Comparison of ENCODE assay signal across 15 cellular contexts in the genomic region with DNA sequence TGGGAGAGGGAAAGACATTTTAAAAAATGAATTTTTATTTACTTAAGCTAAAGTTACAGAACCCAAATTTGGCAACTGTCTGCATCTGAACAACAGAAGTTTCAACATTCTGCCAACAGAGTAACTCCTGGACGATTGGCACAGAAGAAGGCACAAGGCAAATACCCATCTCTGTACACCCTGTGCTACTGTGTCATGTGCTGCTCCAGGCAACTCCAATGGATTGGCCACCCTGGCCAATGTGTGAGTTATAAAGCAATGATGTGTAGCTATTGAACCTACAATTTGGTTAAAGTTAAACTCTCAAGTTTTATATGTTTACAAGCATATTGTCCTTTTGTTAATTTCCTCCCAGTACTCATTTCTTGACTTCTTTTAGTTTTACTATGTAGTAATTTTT. TPM values are rescaled to one million over a fixed set of nuclear protein-coding genes. Genes with fewer than 3 reads are reported as not detected.
DNase-seq lines count a peak whose midpoint lies in the region; ATAC-seq and TF ChIP-seq lines count a peak whose summit lies in the region.
"Had no signal": no experiment of that assay in that cellular context is flagged by ENCODE, and none has a peak within 500 bp of the region (broad histone marks: within the 10 kb centered on the region; RNA-seq: fewer than 3 reads in every experiment).

No MANE protein-coding gene starts in this region.

- H3K27ac Mint-ChIP-seq in Caco-2 (ENCODE audit: unreplicated experiment): peak overlapping the region; percentile 80
- H3K27ac Mint-ChIP-seq in activated CD8-positive, alpha-beta T cell treated with anti-CD3 and anti-CD28 coated beads for 36 hours: no peak overlapping the region
- H3K27ac Mint-ChIP-seq: stimulated activated naive CD8-positive, alpha-beta T cell treated with anti-CD3 and anti-CD28 coated beads, Interleukin-15, Interleukin-2, amounts not matched to agents 100 ng/mL and 50 ng/mL, for 24 hours had no signal

- H3K4me3 ChIP-seq in Caco-2 (ENCODE audit: low read depth, low read length) (no peak overlapping the region), ascending aorta (no peak overlapping the region), right cardiac atrium (ENCODE audit: low read length) (no peak overlapping the region), gastrocnemius medialis (peak overlapping the region in 1 of 4 donors; percentile 14)
- H3K4me3 ChIP-seq: Peyer's patch had no signal

- no peaks in the 10 kb centered on the region; the same call in 1 of the 2 replicates for H3K36me3 ChIP-seq in Caco-2 (ENCODE audit: control insufficient read depth, insufficient read depth, low read length)
- H3K36me3 ChIP-seq in ascending aorta: no peaks in the 10 kb centered on the region
- H3K36me3 ChIP-seq in gastrocnemius medialis: no peaks in the 10 kb centered on the region
- H3K36me3 ChIP-seq: neutrophil, Peyer's patch had no signal

- H3K4me1 Mint-ChIP-seq in Caco-2 (ENCODE audit: low read depth, unreplicated experiment): peaks cover 10% of the 10 kb centered on the region
- H3K4me1 Mint-ChIP-seq in activated CD8-positive, alpha-beta T cell treated with anti-CD3 and anti-CD28 coated beads for 36 hours (ENCODE audit: low read depth): no peaks in the 10 kb centered on the region

- H3K4me3 Mint-ChIP-seq in Caco-2 (ENCODE audit: unreplicated experiment): no peak overlapping the region
- no peak overlapping the region for H3K4me3 Mint-ChIP-seq in activated CD8-positive, alpha-beta T cell treated with anti-CD3 and anti-CD28 coated beads for 36 hours
- H3K4me3 Mint-ChIP-seq: stimulated activated naive CD8-positive, alpha-beta T cell treated with anti-CD3 and anti-CD28 coated beads, Interleukin-15, Interleukin-2, amounts not matched to agents 100 ng/mL and 50 ng/mL, for 24 hours had no signal

- H3K9me3 ChIP-seq in Caco-2 (no peaks in the 10 kb centered on the region), ascending aorta (no peaks in the 10 kb centered on the region), right cardiac atrium (ENCODE audit: control insufficient read depth, low read length) (no peaks in the 10 kb centered on the region), gastrocnemius medialis (no peaks in the 10 kb centered on the region)
- H3K9me3 ChIP-seq: neutrophil, Peyer's patch had no signal

- CTCF ChIA-PET in Caco-2 (lab: Charles Lee): no interaction called here
- CTCF ChIA-PET in activated CD8-positive, alpha-beta T cell treated with anti-CD3 and anti-CD28 coated beads for 36 hours (lab: Charles Lee): no interaction called here

- intact Hi-C loops in Caco-2 (cut with micrococcal nuclease; ENCODE audit: unreplicated experiment) (no loop called here), ascending aorta (cut with DNase I) (no loop called here), right cardiac atrium (cut with DNase I) (no loop called here), gastrocnemius medialis (cut with DNase I; ENCODE audit: low total_unique reads) (loop anchor here (1.0 kb wide), 1 partner anchor 8 kb away; no protein-coding TSS in a partner anchor)
- intact Hi-C loops in activated CD8-positive, alpha-beta T cell treated with anti-CD3 and anti-CD28 coated beads for 36 hours (cut with micrococcal nuclease): no loop called here

- H3K4me1 ChIP-seq in Caco-2: peaks cover 13% of the 10 kb centered on the region
- H3K4me1 ChIP-seq in ascending aorta: peaks cover 10 to 41% of the 10 kb centered on the region in 2 donors
- peaks cover 11% of the 10 kb centered on the region for H3K4me1 ChIP-seq in right cardiac atrium (ENCODE audit: control insufficient read depth, insufficient read depth, low read length)
- peaks cover 62 to 80% of the 10 kb centered on the region in 2 donors for H3K4me1 ChIP-seq in gastrocnemius medialis

- no TSS peak for BruUV-seq in Caco-2 (replicated peaks; lab: Mats Ljungman, UMichigan)

- TF ChIP-seq CTCF in Caco-2 (IDR thresholded peaks at IDR 0.05; ENCODE audit: insufficient read depth in 1 of 2, low read depth in 1 of 2, low read length in 1 of 2, severe bottlenecking in 1 of 2, unreplicated experiment in 1 of 2) (no peak), ascending aorta (IDR thresholded peaks at IDR 0.05) (no peak), gastrocnemius medialis (IDR thresholded peaks at IDR 0.05 in 4 of 5, conservative IDR thresholded peaks at IDR 0.05 in 1 of 5) (no peak)
- TF ChIP-seq CTCF in activated CD8-positive, alpha-beta T cell treated with anti-CD3 and anti-CD28 coated beads for 36 hours (IDR thresholded peaks at IDR 0.05): no peak

- no peaks in the 10 kb centered on the region for H3K27me3 Mint-ChIP-seq in Caco-2 (ENCODE audit: insufficient read depth, unreplicated experiment)
- H3K27me3 Mint-ChIP-seq in activated CD8-positive, alpha-beta T cell treated with anti-CD3 and anti-CD28 coated beads for 36 hours: peaks cover 16% of the 10 kb centered on the region

- peak in 1 of 2 donors; percentile 61 for ATAC-seq in right cardiac atrium
- ATAC-seq in gastrocnemius medialis: peak; percentile 89 to 93
- ATAC-seq in activated CD8-positive, alpha-beta T cell treated with anti-CD3 and anti-CD28 coated beads for 36 hours: no peak
- ATAC-seq in GM19324 (IDR thresholded peaks at IDR 0.05; ENCODE audit: low FRiP score, unreplicated experiment): no peak
- ATAC-seq in GM19463 (IDR thresholded peaks at IDR 0.05; ENCODE audit: unreplicated experiment): no peak

- DNase-seq in Caco-2 (no peak), ascending aorta (ENCODE audit: low spot score in 2 of 2) (no peak), right cardiac atrium (no peak), gastrocnemius medialis (peak; percentile 74 to 79), amniotic stem cell (lab: John Stamatoyannopoulos, UW) (no peak)
- no peak for DNase-seq in activated CD8-positive, alpha-beta T cell treated with anti-CD3 and anti-CD28 coated beads for 36 hours
- DNase-seq: activated CD8-positive, alpha-beta memory T cell treated with anti-CD3 and anti-CD28 coated beads, Interleukin-2, amount 50 U/mL, for 48 hours; aorta; erythroblast; stimulated activated CD4-positive, alpha-beta T cell treated with anti-CD3 and anti-CD28 coated beads, Interleukin-4, amount 100 ng/mL, for 4 hours had no signal

- no peak for TF ChIP-seq POLR2A in gastrocnemius medialis (IDR thresholded peaks at IDR 0.05)

- POLR2A ChIA-PET in Caco-2 (lab: Charles Lee): no interaction called here
- POLR2A ChIA-PET in activated CD8-positive, alpha-beta T cell treated with anti-CD3 and anti-CD28 coated beads for 36 hours (lab: Charles Lee): no interaction called here

- no peaks in the 10 kb centered on the region for H3K27me3 ChIP-seq in Caco-2 (replicated peaks; ENCODE audit: control insufficient read depth, insufficient read depth, low read length)
- no peaks in the 10 kb centered on the region for H3K27me3 ChIP-seq in ascending aorta
- no peaks in the 10 kb centered on the region for H3K27me3 ChIP-seq in right cardiac atrium (ENCODE audit: control insufficient read depth, insufficient read depth)
- no peaks in the 10 kb centered on the region for H3K27me3 ChIP-seq in gastrocnemius medialis
- H3K27me3 ChIP-seq: Peyer's patch had no signal

- in situ Hi-C loops in gastrocnemius medialis (cut with MboI; ENCODE audit: low sequenced_read_pairs in 4 of 4): no loop called here

- H3K9me3 Mint-ChIP-seq in Caco-2 (ENCODE audit: unreplicated experiment): no peaks in the 10 kb centered on the region
- no peaks in the 10 kb centered on the region for H3K9me3 Mint-ChIP-seq in activated CD8-positive, alpha-beta T cell treated with anti-CD3 and anti-CD28 coated beads for 36 hours
- H3K9me3 Mint-ChIP-seq: stimulated activated naive CD8-positive, alpha-beta T cell treated with anti-CD3 and anti-CD28 coated beads, Interleukin-15, Interleukin-2, amounts not matched to agents 100 ng/mL and 50 ng/mL, for 24 hours had no signal

- WGBS in right cardiac atrium: 31% methylated on average over 1 of the region's 1 CpG

- H3K36me3 Mint-ChIP-seq in Caco-2 (ENCODE audit: insufficient read depth, unreplicated experiment): peaks cover 9% of the 10 kb centered on the region
- H3K36me3 Mint-ChIP-seq in activated CD8-positive, alpha-beta T cell treated with anti-CD3 and anti-CD28 coated beads for 36 hours (ENCODE audit: low read depth): no peaks in the 10 kb centered on the region

- peak overlapping the region; percentile 60 to 79 for H3K27ac ChIP-seq in ascending aorta
- H3K27ac ChIP-seq in right cardiac atrium (ENCODE audit: low read length): peak overlapping the region; percentile 61
- peak overlapping the region; percentile 77 to 88 (median 82) for H3K27ac ChIP-seq in gastrocnemius medialis
- H3K27ac ChIP-seq: neutrophil had no signal

RNA-seq across cellular contexts. Expression of a gene that starts 6.1 kb away (rescaled TPM):
- total RNA-seq in Caco-2 (2022): 9.1 and 12.9 TPM in 2 replicates
- total RNA-seq in ascending aorta: 34.6 TPM
- 10 to 100 TPM; 26.1 to 35.7 (median 30.7) TPM for total RNA-seq in right cardiac atrium
- polyA plus RNA-seq in right cardiac atrium: 9.6 TPM
- total RNA-seq in gastrocnemius medialis: 10 to 100 TPM in 2 of 4 donors, 1 to 10 TPM in 2; 7.7 to 19.3 (median 12.0) TPM
- not detected for total RNA-seq in activated CD8-positive, alpha-beta T cell treated with anti-CD3 and anti-CD28 coated beads for 36 hours

Comparison
In these comparisons a context has a peak if more than half of its experiments do, and no peak if none do; other contexts are left out.
1. DNase-seq: peak in gastrocnemius medialis (2 of 2); none in Caco-2 (0 of 2), ascending aorta (0 of 2), right cardiac atrium (0 of 3), activated CD8-positive, alpha-beta T cell treated with anti-CD3 and anti-CD28 coated beads for 36 hours (single experiment) and amniotic stem cell (single experiment).
2. ATAC-seq: peak in gastrocnemius medialis (2 of 2); none in activated CD8-positive, alpha-beta T cell treated with anti-CD3 and anti-CD28 coated beads for 36 hours (single experiment), GM19324 (single experiment) and GM19463 (single experiment).
3. Peak in every context shown above with its lines, with median percentiles within 50 percentile points of each other: H3K27ac ChIP-seq.